Comparison of ENCODE assay signal across 9 cellular contexts in genomic region chr1:218426343-218426657, GRCh38.
DNase-seq lines count a peak whose midpoint lies in the region; ATAC-seq, FAIRE-seq and TF ChIP-seq lines count a peak whose summit lies in the region.
"Had no signal": no experiment of that assay in that cellular context is flagged by ENCODE, and none has a peak within 500 bp of the region (broad histone marks: within the 10 kb centered on the region; RNA-seq: fewer than 3 reads in every experiment).

No MANE protein-coding gene starts in this region.

- FAIRE-seq in GM19239 (lab: Jason Lieb, UNC) = no peak

- TF ChIP-seq CTCF in gastroesophageal sphincter (IDR thresholded peaks at IDR 0.05) (no peak), retinal pigment epithelial cell (conservative IDR thresholded peaks at IDR 0.05; ENCODE audit: low read depth, low read length) (no peak)

- H3K9me3 ChIP-seq in gastroesophageal sphincter = no peaks in the 10 kb centered on the region

- TF ChIP-seq POLR2A in gastroesophageal sphincter (IDR thresholded peaks at IDR 0.05) = no peak

- 73 to 86% methylated on average over 1 of the region's 1 CpG for WGBS in gastroesophageal sphincter (ENCODE audit: low coverage in 1 of 2), 2 donors

- TF ChIP-seq RAD21 in Ishikawa (IDR thresholded peaks at IDR 0.05; ENCODE audit: low read depth) = 0 out of 2 replicates have a peak, but pooled peaks have one; percentile 2

- no peaks in the 10 kb centered on the region for H3K36me3 ChIP-seq in gastroesophageal sphincter

- ATAC-seq in gastroesophageal sphincter = peak; percentile 39
- ATAC-seq: activated CD4-positive, alpha-beta T cell treated with anti-CD3 and anti-CD28 coated beads for 36 hours had no signal

- no peaks in the 10 kb centered on the region for H3K27me3 ChIP-seq in gastroesophageal sphincter

- peaks cover 0 to 11% (median 0%) of the 10 kb centered on the region in 3 donors for H3K4me1 ChIP-seq in gastroesophageal sphincter

- no peak overlapping the region for H3K27ac ChIP-seq in gastroesophageal sphincter

- no peak overlapping the region for H3K4me3 ChIP-seq in gastroesophageal sphincter
- H3K4me3 ChIP-seq in retinal pigment epithelial cell (ENCODE audit: low read length) = no peak overlapping the region

- peak; percentile 87 for DNase-seq in amniotic epithelial cell (ENCODE audit: low read depth)
- peak; percentile 74 for DNase-seq in retinal pigment epithelial cell (ENCODE audit: low read depth)
- DNase-seq in GOT3 (lab: John Stamatoyannopoulos, UW) = no peak
- DNase-seq in dedifferentiated amniotic fluid mesenchymal stem cell (ENCODE audit: extremely low spot score) = no peak
- DNase-seq in GM19239 (ENCODE audit: insufficient read length, low spot score) = no peak
- DNase-seq: activated CD4-positive, alpha-beta T cell treated with anti-CD3 and anti-CD28 coated beads for 36 hours; DMS79 treated with DMSO at 0.1 percent for 48 hours had no signal

- no peak for TF ChIP-seq EP300 in Ishikawa (IDR thresholded peaks at IDR 0.05; ENCODE audit: borderline replicate concordance)
- TF ChIP-seq EP300 in gastroesophageal sphincter (IDR thresholded peaks at IDR 0.05) = no peak

TF ChIP-seq in Ishikawa, 13 proteins besides CTCF, POLR2A, EP300 and RAD21:
- TF ChIP-seq NFIC (IDR thresholded peaks at IDR 0.05) (peak; percentile 85), CEBPB (IDR thresholded peaks at IDR 0.05) (peak; percentile 92)
- TF ChIP-seq, protein P1, sequence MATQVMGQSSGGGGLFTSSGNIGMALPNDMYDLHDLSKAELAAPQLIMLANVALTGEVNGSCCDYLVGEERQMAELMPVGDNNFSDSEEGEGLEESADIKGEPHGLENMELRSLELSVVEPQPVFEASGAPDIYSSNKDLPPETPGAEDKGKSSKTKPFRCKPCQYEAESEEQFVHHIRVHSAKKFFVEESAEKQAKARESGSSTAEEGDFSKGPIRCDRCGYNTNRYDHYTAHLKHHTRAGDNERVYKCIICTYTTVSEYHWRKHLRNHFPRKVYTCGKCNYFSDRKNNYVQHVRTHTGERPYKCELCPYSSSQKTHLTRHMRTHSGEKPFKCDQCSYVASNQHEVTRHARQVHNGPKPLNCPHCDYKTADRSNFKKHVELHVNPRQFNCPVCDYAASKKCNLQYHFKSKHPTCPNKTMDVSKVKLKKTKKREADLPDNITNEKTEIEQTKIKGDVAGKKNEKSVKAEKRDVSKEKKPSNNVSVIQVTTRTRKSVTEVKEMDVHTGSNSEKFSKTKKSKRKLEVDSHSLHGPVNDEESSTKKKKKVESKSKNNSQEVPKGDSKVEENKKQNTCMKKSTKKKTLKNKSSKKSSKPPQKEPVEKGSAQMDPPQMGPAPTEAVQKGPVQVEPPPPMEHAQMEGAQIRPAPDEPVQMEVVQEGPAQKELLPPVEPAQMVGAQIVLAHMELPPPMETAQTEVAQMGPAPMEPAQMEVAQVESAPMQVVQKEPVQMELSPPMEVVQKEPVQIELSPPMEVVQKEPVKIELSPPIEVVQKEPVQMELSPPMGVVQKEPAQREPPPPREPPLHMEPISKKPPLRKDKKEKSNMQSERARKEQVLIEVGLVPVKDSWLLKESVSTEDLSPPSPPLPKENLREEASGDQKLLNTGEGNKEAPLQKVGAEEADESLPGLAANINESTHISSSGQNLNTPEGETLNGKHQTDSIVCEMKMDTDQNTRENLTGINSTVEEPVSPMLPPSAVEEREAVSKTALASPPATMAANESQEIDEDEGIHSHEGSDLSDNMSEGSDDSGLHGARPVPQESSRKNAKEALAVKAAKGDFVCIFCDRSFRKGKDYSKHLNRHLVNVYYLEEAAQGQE (IDR thresholded peaks at IDR 0.05; ENCODE audit: low read depth) = no peak

Comparison
In these comparisons a context has a peak if more than half of its experiments do, and no peak if none do; other contexts are left out.
1. DNase-seq: peak in amniotic epithelial cell (single experiment) and retinal pigment epithelial cell (single experiment); none in GOT3 (single experiment), dedifferentiated amniotic fluid mesenchymal stem cell (single experiment) and GM19239 (single experiment).